1 cellular context compared by ENCODE assay signal in genomic region chr7:27922389-27922788, GRCh38.
A peak's percentile ranks its signal among the peaks of the same experiment; 100 is the strongest.
TF ChIP-seq lines count a peak whose summit lies in the region.

No MANE protein-coding gene starts in this region.

TF ChIP-seq in IMR-90, 13 proteins besides CTCF, POLR2A, EP300 and RAD21:
- peak; percentile 43; the same call in 1 of the 2 replicates for TF ChIP-seq MAFK (IDR thresholded peaks at IDR 0.05; ENCODE audit: low read depth, low read length)
